ENCODE assay signal across 8 cellular contexts in genomic region chr22:39490135-39490798, GRCh38. TPM values are rescaled to one million over a fixed set of nuclear protein-coding genes. Genes with fewer than 3 reads are reported as not detected.
A peak's percentile ranks its signal among the peaks of the same experiment; 100 is the strongest.
DNase-seq lines count a peak whose midpoint lies in the region; ATAC-seq, FAIRE-seq and TF ChIP-seq lines count a peak whose summit lies in the region.

No MANE protein-coding gene starts in this region.

- intact Hi-C loops in activated CD4-positive, alpha-beta T cell treated with anti-CD3 and anti-CD28 coated beads, Interleukin-2, amount 10 ng/mL, durations not matched to agents 24 days and 14 days (cut with micrococcal nuclease): loop anchor here (5.0 kb wide), 1 partner anchor 93 kb away; the partner anchor contains the start of gene TAB1
- intact Hi-C loops in lower leg skin (cut with DNase I; ENCODE audit: low total_unique reads): no loop called here

- 40 to 42% methylated on average over 12 to 13 of the region's 13 CpGs for WGBS in lower leg skin, 2 donors

- H3K27ac Mint-ChIP-seq in activated CD4-positive, alpha-beta T cell treated with anti-CD3 and anti-CD28 coated beads, Interleukin-2, amount 10 ng/mL, durations not matched to agents 24 days and 14 days: no peak overlapping the region

- peaks cover 15% of the 10 kb centered on the region for H3K4me1 Mint-ChIP-seq in activated CD4-positive, alpha-beta T cell treated with anti-CD3 and anti-CD28 coated beads, Interleukin-2, amount 10 ng/mL, durations not matched to agents 24 days and 14 days

- H3K4me3 ChIP-seq in choroid plexus epithelial cell (ENCODE audit: low read depth, low read length) (no peak overlapping the region), lower leg skin (ENCODE audit: low read depth, poor library complexity, severe bottlenecking) (no peak overlapping the region)

- TF ChIP-seq CTCF in choroid plexus epithelial cell (conservative IDR thresholded peaks at IDR 0.05; ENCODE audit: low read depth, low read length) (no peak), lower leg skin (IDR thresholded peaks at IDR 0.05) (no peak)

- ATAC-seq in HG03103 (IDR thresholded peaks at IDR 0.05; ENCODE audit: low read depth, unreplicated experiment) (peak; percentile 85), GM21619 (IDR thresholded peaks at IDR 0.05; ENCODE audit: unreplicated experiment) (no peak)

- DNase-seq in GM12892 (ENCODE audit: insufficient read length) (peak; percentile 92), NCI-H526 treated with DMSO at 0.1 percent for 48 hours (lab: John Stamatoyannopoulos, UW) (peak; percentile 13), choroid plexus epithelial cell (ENCODE audit: low read depth) (peak; percentile 82), lower leg skin (ENCODE audit: low spot score in 2 of 2) (peak; percentile 84 to 94)
- DNase-seq in activated CD4-positive, alpha-beta T cell treated with anti-CD3 and anti-CD28 coated beads, Interleukin-2, amount 10 ng/mL, durations not matched to agents 24 days and 14 days: peak; percentile 93
- peak; percentile 20 for DNase-seq in stimulated activated CD8-positive, alpha-beta memory T cell treated with anti-CD3 and anti-CD28 coated beads, Interleukin-15, amount 100 ng/mL, for 24 hours (ENCODE audit: low read depth)

- H3K9me3 Mint-ChIP-seq in activated CD4-positive, alpha-beta T cell treated with anti-CD3 and anti-CD28 coated beads, Interleukin-2, amount 10 ng/mL, durations not matched to agents 24 days and 14 days: no peaks in the 10 kb centered on the region

- FAIRE-seq in GM12892 (lab: Jason Lieb, UNC): peak; percentile 95

- H3K4me3 Mint-ChIP-seq in activated CD4-positive, alpha-beta T cell treated with anti-CD3 and anti-CD28 coated beads, Interleukin-2, amount 10 ng/mL, durations not matched to agents 24 days and 14 days: no peak overlapping the region

- H3K27me3 Mint-ChIP-seq in activated CD4-positive, alpha-beta T cell treated with anti-CD3 and anti-CD28 coated beads, Interleukin-2, amount 10 ng/mL, durations not matched to agents 24 days and 14 days: no peaks in the 10 kb centered on the region

- no peaks in the 10 kb centered on the region for H3K36me3 Mint-ChIP-seq in activated CD4-positive, alpha-beta T cell treated with anti-CD3 and anti-CD28 coated beads, Interleukin-2, amount 10 ng/mL, durations not matched to agents 24 days and 14 days (ENCODE audit: low read depth)

- TF ChIP-seq POLR2A in GM12892 (IDR thresholded peaks at IDR 0.05; ENCODE audit: low read depth, low read length) (no peak), lower leg skin (IDR thresholded peaks at IDR 0.05) (no peak)

RNA-seq across cellular contexts. Expression of gene MIEF1, which starts 11.8 kb away (rescaled TPM):
- polyA plus RNA-seq in GM12892 (2012; ENCODE audit: missing spikeins): 15.2 TPM
- 53.7 and 54.8 TPM in 2 replicates for total RNA-seq in activated CD4-positive, alpha-beta T cell treated with anti-CD3 and anti-CD28 coated beads, Interleukin-2, amount 10 ng/mL, durations not matched to agents 24 days and 14 days
- 10 to 100 TPM; 12.8 to 27.1 (median 20.2) TPM for total RNA-seq in lower leg skin

RNA-seq across cellular contexts. Expression of gene ATF4, which starts 30.1 kb away (rescaled TPM):
- polyA plus RNA-seq in GM12892 (2012; ENCODE audit: missing spikeins): 330 TPM
- 392 and 393 TPM in 2 replicates for total RNA-seq in activated CD4-positive, alpha-beta T cell treated with anti-CD3 and anti-CD28 coated beads, Interleukin-2, amount 10 ng/mL, durations not matched to agents 24 days and 14 days
- 100 to 1,000 TPM; 214 to 336 (median 309) TPM for total RNA-seq in lower leg skin

RNA-seq across cellular contexts. Expression of gene MGAT3, which starts 33.5 kb away (rescaled TPM):
- polyA plus RNA-seq in GM12892 (2012; ENCODE audit: missing spikeins): 16.6 TPM
- total RNA-seq in activated CD4-positive, alpha-beta T cell treated with anti-CD3 and anti-CD28 coated beads, Interleukin-2, amount 10 ng/mL, durations not matched to agents 24 days and 14 days: 0.90 and 1.9 TPM in 2 replicates
- 1 to 10 TPM; 1.2 to 5.5 (median 3.2) TPM for total RNA-seq in lower leg skin

RNA-seq across cellular contexts. Expression of gene RPS19BP1, which starts 42.3 kb away (rescaled TPM):
- polyA plus RNA-seq in GM12892 (2012; ENCODE audit: missing spikeins): 46.3 TPM
- total RNA-seq in activated CD4-positive, alpha-beta T cell treated with anti-CD3 and anti-CD28 coated beads, Interleukin-2, amount 10 ng/mL, durations not matched to agents 24 days and 14 days: 96.2 and 96.9 TPM in 2 replicates
- 100 to 1,000 TPM in 3 of 4 donors, 10 to 100 TPM in 1; 93.4 to 157 (median 121) TPM for total RNA-seq in lower leg skin

Comparison
In these comparisons a context has a peak if more than half of its experiments do, and no peak if none do; other contexts are left out.
1. DNase-seq: peak in every context shown above with its lines; median percentile 93 in activated CD4-positive, alpha-beta T cell treated with anti-CD3 and anti-CD28 coated beads, Interleukin-2, amount 10 ng/mL, durations not matched to agents 24 days and 14 days; 92 in GM12892; 89 in lower leg skin; 82 in choroid plexus epithelial cell; 20 in stimulated activated CD8-positive, alpha-beta memory T cell treated with anti-CD3 and anti-CD28 coated beads, Interleukin-15, amount 100 ng/mL, for 24 hours; 13 in NCI-H526 treated with DMSO at 0.1 percent for 48 hours.